In genomic region chr13:72180253-72180952, GRCh38 we compare ENCODE assay signal across 23 cellular contexts.
DNase-seq lines count a peak whose midpoint lies in the region; ATAC-seq and TF ChIP-seq lines count a peak whose summit lies in the region.
"Had no signal": no experiment of that assay in that cellular context is flagged by ENCODE, and none has a peak within 500 bp of the region (broad histone marks: within the 10 kb centered on the region; RNA-seq: fewer than 3 reads in every experiment).

No MANE protein-coding gene starts in this region.

- H3K4me3 Mint-ChIP-seq in naive thymus-derived CD4-positive, alpha-beta T cell = no peak overlapping the region
- H3K4me3 Mint-ChIP-seq: activated CD8-positive, alpha-beta memory T cell treated with anti-CD3 and anti-CD28 coated beads, Interleukin-2, amount 10 ng/mL, durations not matched to agents 7 days and 5 days; CD4-positive, alpha-beta T cell; natural killer cell treated with Interleukin-12 subunit alpha and Interleukin-12 subunit beta and Interleukin-15 and Interleukin-18, amount 100 ng/mL, for 72 hours had no signal

- H3K27me3 ChIP-seq in MG63 (no peaks in the 10 kb centered on the region), body of pancreas (no peaks in the 10 kb centered on the region), SJCRH30 (no peaks in the 10 kb centered on the region)
- no peaks in the 10 kb centered on the region for H3K27me3 ChIP-seq in naive thymus-derived CD4-positive, alpha-beta T cell (ENCODE audit: control insufficient read depth in 2 of 2, insufficient read depth in 2 of 2, low read length in 2 of 2)
- H3K27me3 ChIP-seq: gastrocnemius medialis had no signal

- no peaks in the 10 kb centered on the region for H3K36me3 ChIP-seq in MG63
- H3K36me3 ChIP-seq in body of pancreas (replicated peaks in 1 of 2; ENCODE audit: insufficient read depth in 1 of 2, low read depth in 2 of 2) = no peaks in the 10 kb centered on the region
- H3K36me3 ChIP-seq in naive thymus-derived CD4-positive, alpha-beta T cell (ENCODE audit: control insufficient read depth in 2 of 3, insufficient read depth in 3 of 3, low read length in 3 of 3) = no peaks in the 10 kb centered on the region
- H3K36me3 ChIP-seq in mucosa of descending colon (ENCODE audit: low read depth) = no peaks in the 10 kb centered on the region
- no peaks in the 10 kb centered on the region for H3K36me3 ChIP-seq in SJCRH30
- H3K36me3 ChIP-seq: gastrocnemius medialis had no signal

- TF ChIP-seq POLR2A in body of pancreas (IDR thresholded peaks at IDR 0.05) = no peak

- POLR2A ChIA-PET in naive thymus-derived CD4-positive, alpha-beta T cell (lab: Charles Lee) = no interaction called here

- CTCF ChIA-PET in naive thymus-derived CD4-positive, alpha-beta T cell (lab: Charles Lee) = no interaction called here

- no peak overlapping the region for H3K27ac Mint-ChIP-seq in naive thymus-derived CD4-positive, alpha-beta T cell
- H3K27ac Mint-ChIP-seq: activated CD8-positive, alpha-beta memory T cell treated with anti-CD3 and anti-CD28 coated beads, Interleukin-2, amount 10 ng/mL, durations not matched to agents 7 days and 5 days; CD4-positive, alpha-beta T cell; natural killer cell treated with Interleukin-12 subunit alpha and Interleukin-12 subunit beta and Interleukin-15 and Interleukin-18, amount 100 ng/mL, for 72 hours; progenitor cell of endocrine pancreas had no signal

- 43 to 51% methylated on average over 7 of the region's 7 CpGs for WGBS in body of pancreas, 2 donors

- no peaks in the 10 kb centered on the region for H3K36me3 Mint-ChIP-seq in naive thymus-derived CD4-positive, alpha-beta T cell
- H3K36me3 Mint-ChIP-seq: activated CD8-positive, alpha-beta memory T cell treated with anti-CD3 and anti-CD28 coated beads, Interleukin-2, amount 10 ng/mL, durations not matched to agents 7 days and 5 days had no signal

- H3K9me3 ChIP-seq in MG63 = no peaks in the 10 kb centered on the region
- H3K9me3 ChIP-seq in body of pancreas = no peaks in the 10 kb centered on the region
- no peaks in the 10 kb centered on the region for H3K9me3 ChIP-seq in naive thymus-derived CD4-positive, alpha-beta T cell (ENCODE audit: control insufficient read depth in 2 of 3, low read length in 3 of 3)
- H3K9me3 ChIP-seq in mucosa of descending colon = no peaks in the 10 kb centered on the region
- no peaks in the 10 kb centered on the region for H3K9me3 ChIP-seq in SJCRH30 (replicated peaks)
- H3K9me3 ChIP-seq: gastrocnemius medialis, SK-N-SH had no signal

- peaks cover 0 to 11% (median 0%) of the 10 kb centered on the region in 11 donors for H3K9me3 Mint-ChIP-seq in naive thymus-derived CD4-positive, alpha-beta T cell

- no peaks in the 10 kb centered on the region for H3K27me3 Mint-ChIP-seq in naive thymus-derived CD4-positive, alpha-beta T cell
- H3K27me3 Mint-ChIP-seq: activated CD8-positive, alpha-beta memory T cell treated with anti-CD3 and anti-CD28 coated beads, Interleukin-2, amount 10 ng/mL, durations not matched to agents 7 days and 5 days; CD4-positive, alpha-beta T cell; natural killer cell treated with Interleukin-12 subunit alpha and Interleukin-12 subunit beta and Interleukin-15 and Interleukin-18, amount 100 ng/mL, for 72 hours; progenitor cell of endocrine pancreas had no signal

- H3K4me1 Mint-ChIP-seq in naive thymus-derived CD4-positive, alpha-beta T cell = no peaks in the 10 kb centered on the region
- H3K4me1 Mint-ChIP-seq: activated CD8-positive, alpha-beta memory T cell treated with anti-CD3 and anti-CD28 coated beads, Interleukin-2, amount 10 ng/mL, durations not matched to agents 7 days and 5 days had no signal

- DNase-seq in Caki2 (ENCODE audit: low read depth) = peak; percentile 54
- DNase-seq in MG63 = peak; percentile 5
- peak; percentile 45 to 76 (median 66) for DNase-seq in body of pancreas
- DNase-seq in iris pigment epithelial cell (ENCODE audit: low read depth) = peak; percentile 81
- DNase-seq in NCI-H1417 treated with DMSO at 0.1 percent for 48 hours (lab: John Stamatoyannopoulos, UW) = no peak
- no peak for DNase-seq in naive thymus-derived CD4-positive, alpha-beta T cell
- DNase-seq in mucosa of descending colon = no peak
- no peak for DNase-seq in SJCRH30
- DNase-seq: activated CD8-positive, alpha-beta memory T cell treated with anti-CD3 and anti-CD28 coated beads, Interleukin-2, amount 10 ng/mL, durations not matched to agents 7 days and 5 days; activated effector memory CD4-positive, alpha-beta T cell treated with Interleukin-2 at 50 U/mL for 16 hours; CD4-positive, alpha-beta T cell; cortex of kidney; DMS79; gastrocnemius medialis; GM23248; NCI-H2081; NCI-H748 treated with DMSO at 0.1 percent for 48 hours; SK-N-SH; stimulated activated CD4-positive, alpha-beta T cell treated with anti-CD3 and anti-CD28 coated beads, Interleukin-4, amount 100 ng/mL, for 4 hours; T-helper 9 cell had no signal

- peak; percentile 91 for ATAC-seq in body of pancreas
- no peak for ATAC-seq in naive thymus-derived CD4-positive, alpha-beta T cell
- no peak for ATAC-seq in mucosa of descending colon
- ATAC-seq: activated CD8-positive, alpha-beta memory T cell treated with anti-CD3 and anti-CD28 coated beads, Interleukin-2, amount 10 ng/mL, durations not matched to agents 7 days and 5 days; gastrocnemius medialis; natural killer cell treated with Interleukin-12 subunit alpha and Interleukin-12 subunit beta and Interleukin-15 and Interleukin-18, amount 100 ng/mL, for 72 hours had no signal

- intact Hi-C loops in body of pancreas (cut with DNase I) = no loop called here
- intact Hi-C loops in naive thymus-derived CD4-positive, alpha-beta T cell (cut with micrococcal nuclease) = no loop called here
- intact Hi-C loops in mucosa of descending colon (cut with DNase I, micrococcal nuclease) = no loop called here

- no peak overlapping the region for H3K4me3 ChIP-seq in MG63
- H3K4me3 ChIP-seq in body of pancreas = no peak overlapping the region
- no peak overlapping the region for H3K4me3 ChIP-seq in naive thymus-derived CD4-positive, alpha-beta T cell (ENCODE audit: low read length)
- H3K4me3 ChIP-seq in mucosa of descending colon = no peak overlapping the region
- no peak overlapping the region for H3K4me3 ChIP-seq in SJCRH30
- H3K4me3 ChIP-seq: gastrocnemius medialis, GM23248, smooth muscle cell had no signal

- peak in 1 of 7 experiments; percentile 13 for TF ChIP-seq CTCF in body of pancreas (IDR thresholded peaks at IDR 0.05)
- no peak for TF ChIP-seq CTCF in mucosa of descending colon (IDR thresholded peaks at IDR 0.05)

- in situ Hi-C loops in Caki2 (cut with HindIII; ENCODE audit: low pct_unique_long_range_greater_than_20kb, low sequenced_read_pairs) = no loop called here

- H3K27ac ChIP-seq in body of pancreas (peak overlapping the region in 1 of 4 donors; percentile 30), SJCRH30 (no peak overlapping the region)
- H3K27ac ChIP-seq in naive thymus-derived CD4-positive, alpha-beta T cell (ENCODE audit: low read depth, low read length) = no peak overlapping the region
- H3K27ac ChIP-seq: gastrocnemius medialis, GM23248 had no signal

- peaks cover 14% of the 10 kb centered on the region for H3K4me1 ChIP-seq in body of pancreas
- no peaks in the 10 kb centered on the region for H3K4me1 ChIP-seq in naive thymus-derived CD4-positive, alpha-beta T cell (ENCODE audit: control insufficient read depth in 2 of 2, insufficient read depth in 2 of 2, low read length in 2 of 2)
- no peaks in the 10 kb centered on the region for H3K4me1 ChIP-seq in mucosa of descending colon (ENCODE audit: low read depth)
- H3K4me1 ChIP-seq in SJCRH30 = no peaks in the 10 kb centered on the region
- H3K4me1 ChIP-seq: gastrocnemius medialis had no signal

Comparison
In these comparisons a context has a peak if more than half of its experiments do, and no peak if none do; other contexts are left out.
1. DNase-seq: peak in Caki2 (single experiment), MG63 (single experiment), body of pancreas (4 of 4) and iris pigment epithelial cell (single experiment); none in NCI-H1417 treated with DMSO at 0.1 percent for 48 hours (single experiment), naive thymus-derived CD4-positive, alpha-beta T cell (0 of 9), mucosa of descending colon (0 of 3) and SJCRH30 (0 of 2).